Comparison of ENCODE assay signal across 2 cellular contexts in the genomic region with DNA sequence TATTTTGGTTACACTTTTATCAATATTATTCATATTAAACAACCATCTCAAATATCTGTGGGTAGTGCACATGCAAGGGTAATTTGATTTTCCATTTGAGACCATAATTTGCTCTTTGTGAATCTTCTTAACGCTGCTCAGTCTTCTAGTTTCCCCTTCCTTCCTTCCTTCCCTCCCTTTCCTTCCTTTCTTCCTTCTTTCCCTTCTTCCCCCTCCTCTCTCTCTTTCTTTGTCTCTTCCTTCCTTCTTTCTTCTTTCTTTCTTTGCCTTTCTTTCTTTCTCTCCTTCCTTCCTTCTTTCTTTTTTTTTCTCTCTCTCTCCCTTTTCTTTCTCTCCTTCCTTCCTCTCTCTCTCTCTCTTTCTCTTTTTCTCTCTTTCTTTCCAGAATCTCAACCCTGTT.
TF ChIP-seq lines count a peak whose summit lies in the region.

No MANE protein-coding gene starts in this region.

TF ChIP-seq in HEK293, 187 proteins besides CTCF, POLR2A, EP300 and RAD21:
- TF ChIP-seq ZNF366 (tag by site-specific recombination; conservative IDR thresholded peaks at IDR 0.05), result peak; percentile 86
- TF ChIP-seq BCL6B (tag by site-specific recombination; IDR thresholded peaks at IDR 0.05), result no peak
TF ChIP-seq in HEK293: peak in this region for 1.

TF ChIP-seq in endothelial cell of umbilical vein, 7 proteins besides CTCF, POLR2A, EP300 and RAD21:
- no peak for TF ChIP-seq MAX (IDR thresholded peaks at IDR 0.05; ENCODE audit: insufficient read depth, insufficient read length)
- no peak for TF ChIP-seq EZH2 (IDR thresholded peaks at IDR 0.05; ENCODE audit: borderline replicate concordance, low read depth, low read length, severe bottlenecking)
- no peak for TF ChIP-seq JUN (IDR thresholded peaks at IDR 0.05; ENCODE audit: borderline replicate concordance, insufficient read depth, insufficient read length, low read depth)
- no peak for TF ChIP-seq FOS (IDR thresholded peaks at IDR 0.05; ENCODE audit: borderline replicate concordance, insufficient read depth, low read length)
- TF ChIP-seq GATA2 (IDR thresholded peaks at IDR 0.05; ENCODE audit: insufficient read depth, insufficient read length, low read depth, low read length), result no peak
- TF ChIP-seq POLR2AphosphoS5 (IDR thresholded peaks at IDR 0.05; ENCODE audit: insufficient read depth, low read depth, low read length), result no peak
- no peak for TF ChIP-seq MYC (IDR thresholded peaks at IDR 0.05; ENCODE audit: low read depth, low read length)
TF ChIP-seq in endothelial cell of umbilical vein: peak in this region for 0.
